ENCODE assay signal across 29 cellular contexts in the genomic region with DNA sequence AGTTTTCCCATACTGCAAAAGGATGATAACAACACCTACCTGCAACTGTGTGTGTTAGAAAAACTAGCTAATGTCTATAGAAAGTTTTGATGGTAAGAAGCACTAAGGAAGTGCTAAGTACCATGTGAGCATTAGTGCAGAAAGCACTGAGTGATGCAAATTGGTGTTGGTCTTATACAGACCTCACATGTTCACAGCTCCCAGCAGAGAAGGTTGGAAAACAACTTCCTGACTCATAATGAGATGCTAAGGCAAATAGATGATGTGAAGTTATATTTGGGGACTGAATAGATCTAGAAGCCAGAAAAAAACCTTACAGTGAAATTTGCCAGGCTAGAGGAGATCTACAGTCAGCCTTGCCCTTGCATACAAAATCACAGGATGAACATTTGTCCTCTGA.
"Had no signal": no experiment of that assay in that cellular context is flagged by ENCODE, and none has a peak within 500 bp of the region (broad histone marks: within the 10 kb centered on the region; RNA-seq: fewer than 3 reads in every experiment).

No MANE protein-coding gene starts in this region.

- H3K4me3 Mint-ChIP-seq: central memory CD8-positive, alpha-beta T cell; dendritic cell treated with granulocyte-macrophage colony-stimulating factor and Interleukin-4, amounts not matched to agents 40 ng/mL and 50 ng/mL, for 4 days; memory B cell; mesothelial cell of epicardium; naive thymus-derived CD4-positive, alpha-beta T cell; nephron progenitor cell had no signal

- H3K4me2 ChIP-seq: smooth muscle cell had no signal

- H3K4me3 ChIP-seq: colonic mucosa, esophagus muscularis mucosa, lung, ovary, right atrium auricular region, smooth muscle cell, thoracic aorta, tibial nerve, upper lobe of right lung, uterus had no signal

- H3K4me1 Mint-ChIP-seq: central memory CD8-positive, alpha-beta T cell; memory B cell; mesothelial cell of epicardium; naive thymus-derived CD4-positive, alpha-beta T cell; nephron progenitor cell had no signal

- H3K9me3 Mint-ChIP-seq: dendritic cell treated with granulocyte-macrophage colony-stimulating factor and Interleukin-4, amounts not matched to agents 40 ng/mL and 50 ng/mL, for 4 days; memory B cell; mesothelial cell of epicardium; nephron progenitor cell had no signal

- H3K27me3 Mint-ChIP-seq: central memory CD8-positive, alpha-beta T cell; dendritic cell treated with granulocyte-macrophage colony-stimulating factor and Interleukin-4, amounts not matched to agents 40 ng/mL and 50 ng/mL, for 4 days; memory B cell had no signal

- H3K27ac Mint-ChIP-seq: dendritic cell treated with granulocyte-macrophage colony-stimulating factor and Interleukin-4, amounts not matched to agents 40 ng/mL and 50 ng/mL, for 4 days; memory B cell; mesothelial cell of epicardium; nephron progenitor cell had no signal

- H3K9me3 ChIP-seq: colonic mucosa, esophagus muscularis mucosa, ovary, right atrium auricular region, thoracic aorta, tibial nerve, upper lobe of right lung, uterus had no signal

- H3K36me3 Mint-ChIP-seq: memory B cell; mesothelial cell of epicardium; naive thymus-derived CD4-positive, alpha-beta T cell had no signal

- H3K27ac ChIP-seq: colonic mucosa, esophagus muscularis mucosa, ovary, right atrium auricular region, thoracic aorta, tibial nerve, upper lobe of right lung, uterus had no signal

- DNase-seq: colonic mucosa; effector memory CD4-positive, alpha-beta T cell; head of caudate nucleus; kidney; naive thymus-derived CD4-positive, alpha-beta T cell; nephron progenitor cell; occipital lobe; ovary; posterior cingulate gyrus; stimulated activated CD4-positive, alpha-beta T cell treated with anti-CD3 and anti-CD28 coated beads, Interleukin-12 subunit alpha, Interleukin-12 subunit beta, amount 100 ng/mL, for 4 hours; stimulated activated CD4-positive, alpha-beta T cell treated with anti-CD3 and anti-CD28 coated beads, Interleukin-1b, Interleukin-23, amount 100 ng/mL, for 48 hours; stimulated activated CD4-positive, alpha-beta T cell treated with anti-CD3 and anti-CD28 coated beads, Interleukin-4, amount 100 ng/mL, for 1 hour; stimulated activated CD8-positive, alpha-beta memory T cell treated with anti-CD3 and anti-CD28 coated beads, Interleukin-4, amount 100 ng/mL, for 48 hours; stimulated activated naive CD8-positive, alpha-beta T cell treated with anti-CD3 and anti-CD28 coated beads, Interleukin-15, Interleukin-2, amounts not matched to agents 100 U/mL and 50 U/mL, for 24 hours; substantia nigra; upper lobe of right lung; uterus had no signal

- H3K4me1 ChIP-seq: colonic mucosa, esophagus muscularis mucosa, right atrium auricular region, tibial nerve, upper lobe of right lung, uterus had no signal

- H3K27me3 ChIP-seq: colonic mucosa, esophagus muscularis mucosa, ovary, right atrium auricular region, tibial nerve, upper lobe of right lung, uterus had no signal

- ATAC-seq: left lobe of liver; naive thymus-derived CD4-positive, alpha-beta T cell; sciatic nerve; stimulated activated naive CD8-positive, alpha-beta T cell treated with anti-CD3 and anti-CD28 coated beads, Interleukin-15, Interleukin-2, amounts not matched to agents 100 U/mL and 50 U/mL, for 24 hours; upper lobe of right lung had no signal

- H3K36me3 ChIP-seq: colonic mucosa, esophagus muscularis mucosa, ovary, right atrium auricular region, thoracic aorta, tibial nerve, upper lobe of right lung, uterus had no signal
